ENCODE assay signal across 8 cellular contexts in the genomic region with DNA sequence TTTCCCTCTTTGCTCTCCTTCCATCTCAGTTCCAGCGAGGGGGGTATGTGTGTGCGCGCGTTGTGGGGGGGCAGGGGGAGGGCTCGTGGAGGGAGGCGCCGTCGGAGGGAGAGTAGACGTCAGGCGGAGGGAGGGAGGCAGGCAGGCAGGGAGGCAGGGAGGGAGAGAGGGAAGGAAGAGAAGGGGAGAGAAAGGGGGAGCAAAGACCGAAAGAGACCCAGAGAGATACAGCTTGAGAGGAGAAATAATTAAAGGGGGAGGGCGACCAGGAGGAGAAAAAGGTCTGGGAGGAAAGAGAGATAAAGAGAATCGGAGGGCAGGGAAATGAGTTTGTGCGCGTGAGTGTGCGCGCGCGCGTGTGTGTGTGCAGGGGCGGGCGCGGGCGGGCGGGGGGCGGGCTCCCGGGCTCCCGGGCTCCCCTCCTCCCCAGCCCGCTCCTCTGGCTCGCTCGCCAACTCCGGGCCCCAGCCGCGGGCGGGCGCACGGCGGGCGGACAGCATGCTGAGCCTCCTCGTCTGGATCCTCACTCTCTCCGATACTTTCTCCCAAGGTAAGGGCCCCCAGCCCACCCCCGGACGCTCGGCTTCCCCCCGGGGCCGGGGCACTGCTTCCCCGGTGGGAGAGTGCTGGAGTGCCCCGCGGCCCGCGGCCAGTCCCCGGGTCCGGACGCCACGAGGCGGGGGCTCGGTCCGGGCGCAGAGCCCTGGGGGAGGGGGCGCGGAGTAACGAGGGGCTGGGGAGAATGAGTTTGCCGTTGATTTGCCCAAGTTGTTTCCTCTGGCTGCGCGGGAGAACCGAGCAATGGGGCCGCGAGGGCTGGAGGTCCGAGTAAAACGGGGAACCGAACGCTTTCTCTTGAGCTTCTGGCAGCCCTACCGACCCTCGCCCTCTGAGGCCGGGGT. TPM values are rescaled to one million over a fixed set of nuclear protein-coding genes. Genes with fewer than 3 reads are reported as not detected.
A peak's percentile ranks its signal among the peaks of the same experiment; 100 is the strongest.
DNase-seq lines count a peak whose midpoint lies in the region; ATAC-seq lines count a peak whose summit lies in the region.

TSS of gene KIRREL1 (plus strand) at position 467 of the 902 bp plus-strand sequence. CDS start at position 499, 32 bp downstream.

- H3K27me3 Mint-ChIP-seq in dendritic cell treated with granulocyte-macrophage colony-stimulating factor and Interleukin-4, amounts not matched to agents 40 ng/mL and 50 ng/mL, for 4 days: peaks cover 63% of the 10 kb centered on the region

- H3K4me1 Mint-ChIP-seq in dendritic cell treated with granulocyte-macrophage colony-stimulating factor and Interleukin-4, amounts not matched to agents 40 ng/mL and 50 ng/mL, for 4 days (ENCODE audit: low read depth): peaks cover 9% of the 10 kb centered on the region

- no peak within 1 kb of the TSS for H3K27ac Mint-ChIP-seq in dendritic cell treated with granulocyte-macrophage colony-stimulating factor and Interleukin-4, amounts not matched to agents 40 ng/mL and 50 ng/mL, for 4 days

- no peaks in the 10 kb centered on the region for H3K9me3 Mint-ChIP-seq in dendritic cell treated with granulocyte-macrophage colony-stimulating factor and Interleukin-4, amounts not matched to agents 40 ng/mL and 50 ng/mL, for 4 days

- intact Hi-C loops in dendritic cell treated with granulocyte-macrophage colony-stimulating factor and Interleukin-4, amounts not matched to agents 40 ng/mL and 50 ng/mL, for 4 days (cut with micrococcal nuclease): loop anchor here (10.0 kb wide), 1 partner anchor 131 kb away; a partner anchor contains a TSS

- ATAC-seq in left lobe of liver: peak; percentile 51
- ATAC-seq in GM21786 (IDR thresholded peaks at IDR 0.05; ENCODE audit: unreplicated experiment): no peak

- H3K36me3 Mint-ChIP-seq in dendritic cell treated with granulocyte-macrophage colony-stimulating factor and Interleukin-4, amounts not matched to agents 40 ng/mL and 50 ng/mL, for 4 days (ENCODE audit: low read depth): no peaks in the 10 kb centered on the region

- DNase-seq in H4 (ENCODE audit: low spot score): peak; percentile 70
- peak; percentile 87 for DNase-seq in NCI-H82 (lab: John Stamatoyannopoulos, UW)
- no peak for DNase-seq in left lobe of liver (ENCODE audit: low spot score)
- DNase-seq in stromal cell of bone marrow (ENCODE audit: low read depth): peak; percentile 51
- no peak for DNase-seq in GM19240 (ENCODE audit: insufficient read length, low spot score)
- DNase-seq in Kasumi-1 (lab: John Stamatoyannopoulos, UW): no peak

- H3K4me3 Mint-ChIP-seq in dendritic cell treated with granulocyte-macrophage colony-stimulating factor and Interleukin-4, amounts not matched to agents 40 ng/mL and 50 ng/mL, for 4 days: peak within 1 kb of the TSS; percentile 80

RNA-seq across cellular contexts. Expression of gene KIRREL1, which starts in this region (rescaled TPM):
- 35.2 and 38.4 TPM in 2 replicates for total RNA-seq in H4 (2014; rRNA removed; shearing (Covaris generic))
- total RNA-seq in left lobe of liver: 2.2 TPM

Comparison
In these comparisons a context has a peak if more than half of its experiments do, and no peak if none do; other contexts are left out.
1. RNA of gene KIRREL1 (total RNA-seq): 35.2 to 38.4 TPM in H4; 2.2 TPM in left lobe of liver (single experiment); every median in the first group is over 10 times any median in the second.
2. DNase-seq: peak in H4 (single experiment), NCI-H82 (single experiment) and stromal cell of bone marrow (single experiment); none in left lobe of liver (single experiment), GM19240 (single experiment) and Kasumi-1 (0 of 2).